ENCODE assay signal across 8 cellular contexts in genomic region chr16:58336332-58337089, GRCh38. TPM values are rescaled to one million over a fixed set of nuclear protein-coding genes. Genes with fewer than 3 reads are reported as not detected.
DNase-seq lines count a peak whose midpoint lies in the region; ATAC-seq and TF ChIP-seq lines count a peak whose summit lies in the region.

No MANE protein-coding gene starts in this region.

- no peak overlapping the region for H3K27ac ChIP-seq in A673 (ENCODE audit: low read depth, low read length, poor library complexity, severe bottlenecking)
- H3K27ac ChIP-seq in colonic mucosa: no peak overlapping the region

- H3K9me3 Mint-ChIP-seq in activated CD4-positive, alpha-beta T cell treated with anti-CD3 and anti-CD28 coated beads for 36 hours (ENCODE audit: low read depth): no peaks in the 10 kb centered on the region

- H3K4me1 ChIP-seq in A673 (ENCODE audit: insufficient read depth, low read length, poor library complexity, severe bottlenecking) (peaks cover 5% of the 10 kb centered on the region), colonic mucosa (no peaks in the 10 kb centered on the region)

- H3K36me3 Mint-ChIP-seq in activated CD4-positive, alpha-beta T cell treated with anti-CD3 and anti-CD28 coated beads for 36 hours (ENCODE audit: low read depth): no peaks in the 10 kb centered on the region

- H3K9me3 ChIP-seq in A673 (ENCODE audit: low read depth, low read length, poor library complexity, severe bottlenecking) (no peaks in the 10 kb centered on the region), colonic mucosa (no peaks in the 10 kb centered on the region)

- CTCF ChIA-PET in A673 (lab: Charles Lee): interaction anchor here (0.5 to 3.0 kb wide), 9 partner anchors 8 to 420 kb away, joined by 3 to 29 read pairs (median 6); no protein-coding TSS in a partner anchor
- CTCF ChIA-PET in activated CD4-positive, alpha-beta T cell treated with anti-CD3 and anti-CD28 coated beads for 36 hours (lab: Charles Lee): interaction anchor here (0.7 to 8.2 kb wide), 54 partner anchors 11 to 437 kb away, joined by 3 to 173 read pairs (median 4); partner anchors contain the start of genes GINS3, NDRG4 and SLC38A7

- H3K27ac Mint-ChIP-seq in activated CD4-positive, alpha-beta T cell treated with anti-CD3 and anti-CD28 coated beads for 36 hours: no peak overlapping the region

- H3K9ac ChIP-seq in colonic mucosa (ENCODE audit: low read depth in 2 of 2, low read length in 2 of 2): peak overlapping the region in 1 of 2 donors; percentile 43

- H3K27me3 Mint-ChIP-seq in activated CD4-positive, alpha-beta T cell treated with anti-CD3 and anti-CD28 coated beads for 36 hours: peaks cover 4% of the 10 kb centered on the region

- H3K4me1 Mint-ChIP-seq in activated CD4-positive, alpha-beta T cell treated with anti-CD3 and anti-CD28 coated beads for 36 hours: peaks cover 5% of the 10 kb centered on the region

- H3K36me3 ChIP-seq in A673 (ENCODE audit: insufficient read depth, low read length, poor library complexity, severe bottlenecking) (no peaks in the 10 kb centered on the region), colonic mucosa (no peaks in the 10 kb centered on the region)

- H3K4me3 ChIP-seq in A673 (ENCODE audit: low read depth, low read length, poor library complexity, severe bottlenecking): peak overlapping the region; percentile 28
- peak overlapping the region; percentile 7 for H3K4me3 ChIP-seq in colonic mucosa

- peak; percentile 87 for ATAC-seq in GM18505 (IDR thresholded peaks at IDR 0.05; ENCODE audit: unreplicated experiment)
- ATAC-seq in HG03103 (IDR thresholded peaks at IDR 0.05; ENCODE audit: low read depth, unreplicated experiment): peak; percentile 89
- peak; percentile 95 for ATAC-seq in activated CD4-positive, alpha-beta T cell treated with anti-CD3 and anti-CD28 coated beads for 36 hours
- peak; percentile 99 for ATAC-seq in left lobe of liver

- no TSS peak for BruUV-seq in A673 (replicated peaks; lab: Mats Ljungman, UMichigan)

- DNase-seq in A673 (ENCODE audit: low spot score): peak; percentile 83
- DNase-seq in NCI-H524 (lab: John Stamatoyannopoulos, UW): peak; percentile 42 to 84
- DNase-seq in activated CD4-positive, alpha-beta T cell treated with anti-CD3 and anti-CD28 coated beads for 36 hours: peak; percentile 92
- DNase-seq in colonic mucosa: peak; percentile 86
- DNase-seq in left lobe of liver (ENCODE audit: low spot score): peak; percentile 85
- peak; percentile 88 for DNase-seq in stimulated activated CD4-positive, alpha-beta T cell treated with anti-CD3 and anti-CD28 coated beads, Interleukin-4, amount 100 ng/mL, for 24 hours

- POLR2A ChIA-PET in A673 (lab: Charles Lee; ENCODE audit: low non-redundant PET): no interaction called here
- POLR2A ChIA-PET in activated CD4-positive, alpha-beta T cell treated with anti-CD3 and anti-CD28 coated beads for 36 hours (lab: Charles Lee): interaction anchor here (0.8 to 1.0 kb wide), 2 partner anchors 56 to 420 kb away, joined by 3 to 4 read pairs; partner anchors contain the start of gene GINS3

- TF ChIP-seq CTCF in A673 (conservative IDR thresholded peaks at IDR 0.05; ENCODE audit: low read depth, low read length) (peak; percentile 96), colonic mucosa (IDR thresholded peaks at IDR 0.05) (peak; percentile 90)

- no peak for TF ChIP-seq POLR2A in GM18505 (IDR thresholded peaks at IDR 0.05; ENCODE audit: borderline replicate concordance, extremely low read depth, insufficient read depth, insufficient read length)

- intact Hi-C loops in A673 (cut with micrococcal nuclease; ENCODE audit: unreplicated experiment) (loop anchor here (1.0 to 10.0 kb wide), 3 partner anchors 151 to 420 kb away; no protein-coding TSS in a partner anchor), colonic mucosa (cut with DNase I) (loop anchor here (2.0 to 10.0 kb wide), 3 partner anchors 150 to 421 kb away; no protein-coding TSS in a partner anchor)
- intact Hi-C loops in activated CD4-positive, alpha-beta T cell treated with anti-CD3 and anti-CD28 coated beads for 36 hours (cut with DNase I, micrococcal nuclease): loop anchor here (1.0 to 2.0 kb wide), 5 partner anchors 56 to 420 kb away; partner anchors contain the start of genes GINS3 (in 1 of the 2) and GOT2 (in 1 of the 2)

- no peak overlapping the region for H3K4me3 Mint-ChIP-seq in activated CD4-positive, alpha-beta T cell treated with anti-CD3 and anti-CD28 coated beads for 36 hours

- H3K27me3 ChIP-seq in A673 (replicated peaks; ENCODE audit: insufficient read depth, low read depth, low read length, poor library complexity) (no peaks in the 10 kb centered on the region), colonic mucosa (no peaks in the 10 kb centered on the region)

RNA-seq across cellular contexts. Expression of gene PRSS54, which starts 41.7 kb away (rescaled TPM):
- total RNA-seq in A673 (2021): not detected in 2 replicates
- total RNA-seq in activated CD4-positive, alpha-beta T cell treated with anti-CD3 and anti-CD28 coated beads for 36 hours: not detected
- total RNA-seq in colonic mucosa: not detected
- total RNA-seq in left lobe of liver: not detected

RNA-seq across cellular contexts. Expression of gene GINS3, which starts 55.8 kb away (rescaled TPM):
- 22.0 and 22.2 TPM in 2 replicates for total RNA-seq in A673 (2021)
- 10 to 100 TPM; 20.2 to 23.0 TPM for total RNA-seq in activated CD4-positive, alpha-beta T cell treated with anti-CD3 and anti-CD28 coated beads for 36 hours
- 10 to 100 TPM in 1 of 2 donors, 1 to 10 TPM in 1; 2.5 to 11.7 TPM for total RNA-seq in colonic mucosa
- total RNA-seq in left lobe of liver: 1.9 TPM
